Comparison of ENCODE assay signal across 21 cellular contexts in genomic region chr5:149411738-149412519, GRCh38. TPM values are rescaled to one million over a fixed set of nuclear protein-coding genes. Genes with fewer than 3 reads are reported as not detected.
DNase-seq lines count a peak whose midpoint lies in the region; ATAC-seq and TF ChIP-seq lines count a peak whose summit lies in the region.
"Had no signal": no experiment of that assay in that cellular context is flagged by ENCODE, and none has a peak within 500 bp of the region (broad histone marks: within the 10 kb centered on the region; RNA-seq: fewer than 3 reads in every experiment).

No MANE protein-coding gene starts in this region.

- TF ChIP-seq CTCF in heart left ventricle (IDR thresholded peaks at IDR 0.05) = no peak
- TF ChIP-seq CTCF in fibroblast of villous mesenchyme (IDR thresholded peaks at IDR 0.05; ENCODE audit: insufficient read depth, low read depth, low read length) = no peak
- no peak for TF ChIP-seq CTCF in prostate gland (IDR thresholded peaks at IDR 0.05)

- intact Hi-C loops in heart left ventricle (cut with DNase I) = no loop called here
- intact Hi-C loops in left cardiac atrium (cut with DNase I) = no loop called here
- intact Hi-C loops in prostate gland (cut with DNase I) = no loop called here

- H3K27me3 ChIP-seq in heart left ventricle (no peaks in the 10 kb centered on the region), prostate gland (replicated peaks; ENCODE audit: insufficient read depth) (no peaks in the 10 kb centered on the region)
- H3K27me3 ChIP-seq: pancreas, SJCRH30 had no signal

- no peak for TF ChIP-seq POLR2A in heart left ventricle (IDR thresholded peaks at IDR 0.05)
- TF ChIP-seq POLR2A in prostate gland (IDR thresholded peaks at IDR 0.05) = no peak

- H3K36me3 ChIP-seq in heart left ventricle (peaks cover 0 to 52% (median 0%) of the 10 kb centered on the region in 9 donors), prostate gland (no peaks in the 10 kb centered on the region), urinary bladder (ENCODE audit: insufficient read depth) (no peaks in the 10 kb centered on the region)
- H3K36me3 ChIP-seq: pancreas, SJCRH30 had no signal

- peaks cover 0 to 57% (median 26%) of the 10 kb centered on the region in 12 donors for H3K4me1 ChIP-seq in heart left ventricle
- no peaks in the 10 kb centered on the region for H3K4me1 ChIP-seq in prostate gland (replicated peaks)
- H3K4me1 ChIP-seq in urinary bladder (ENCODE audit: insufficient read depth) = no peaks in the 10 kb centered on the region
- H3K4me1 ChIP-seq: pancreas had no signal

- H3K9me3 ChIP-seq in heart left ventricle (no peaks in the 10 kb centered on the region), prostate gland (no peaks in the 10 kb centered on the region)
- H3K9me3 ChIP-seq: pancreas, SJCRH30 had no signal

- DNase-seq in heart left ventricle (no peak), left cardiac atrium (no peak), fibroblast of villous mesenchyme (ENCODE audit: low read depth) (peak; percentile 14), prostate gland (ENCODE audit: low spot score) (no peak), DMS79 treated with DMSO at 0.1 percent for 48 hours (lab: John Stamatoyannopoulos, UW) (no peak)
- DNase-seq: 8988T; activated CD4-positive, alpha-beta T cell treated with anti-CD3 and anti-CD28 coated beads, Interleukin-2, amount 50 U/mL, for 1 hour; activated T-cell treated with anti-CD3 and anti-CD28 coated beads, Interleukin-2, amount 50 U/mL, for 1 hour; CD8-positive, alpha-beta T cell; midbrain; NCI-H1694 treated with DMSO at 0.1 percent for 48 hours; NCI-H510A treated with DMSO at 0.1 percent for 48 hours; pancreas; SJCRH30; stimulated activated naive CD8-positive, alpha-beta T cell treated with anti-CD3 and anti-CD28 coated beads, Interleukin-15, Interleukin-2, amounts not matched to agents 100 U/mL and 50 U/mL, for 24 hours had no signal

- H3K4me3 ChIP-seq in heart left ventricle (peak overlapping the region in 11 of 12 donors; percentile 2 to 72 (median 49)), fibroblast of villous mesenchyme (ENCODE audit: low read depth, low read length) (peak overlapping the region; percentile 87), prostate gland (peak overlapping the region; percentile 37 to 44), urinary bladder (ENCODE audit: low read depth, low read length) (peak overlapping the region; percentile 63)
- H3K4me3 ChIP-seq: SJCRH30 had no signal

- peak overlapping the region; percentile 2 to 97 (median 76) for H3K27ac ChIP-seq in heart left ventricle
- H3K27ac ChIP-seq in prostate gland = peak overlapping the region; percentile 82 to 89
- H3K27ac ChIP-seq in urinary bladder (ENCODE audit: low read depth) = peak overlapping the region; percentile 62
- H3K27ac ChIP-seq: pancreas, SJCRH30 had no signal

- WGBS in heart left ventricle, 4 donors = 82 to 89% (median 83%) methylated on average over 9 of the region's 9 CpGs
- 65% methylated on average over 9 of the region's 9 CpGs for WGBS in prostate gland
- WGBS in urinary bladder = 38% methylated on average over 9 of the region's 9 CpGs

- ATAC-seq in heart left ventricle (no peak), left cardiac atrium (no peak), GM18870 (IDR thresholded peaks at IDR 0.05; ENCODE audit: unreplicated experiment) (no peak), GM21825 (IDR thresholded peaks at IDR 0.05; ENCODE audit: unreplicated experiment) (no peak)
- ATAC-seq: CD8-positive, alpha-beta T cell; stimulated activated naive CD8-positive, alpha-beta T cell treated with anti-CD3 and anti-CD28 coated beads, Interleukin-15, Interleukin-2, amounts not matched to agents 100 U/mL and 50 U/mL, for 24 hours had no signal

RNA-seq across cellular contexts. Expression of gene IL17B, which starts 32.8 kb away (rescaled TPM):
- total RNA-seq in heart left ventricle (under 1 TPM in 2 of 9 donors, not detected in 7; 0.35 to 0.42 TPM), left cardiac atrium (under 1 TPM; 0.44 to 0.89 TPM), fibroblast of villous mesenchyme (1.3 TPM in 1 of 2 replicates, not detected in the other), prostate gland (1 to 10 TPM in 1 of 2 donors, not detected in 1; 9.3 TPM), urinary bladder (8.9 TPM)
- polyA plus RNA-seq in heart left ventricle (under 1 TPM in 1 of 2 donors, not detected in 1; 0.33 TPM), urinary bladder (3.7 TPM)
- total RNA-seq: bronchial epithelial cell; CD8-positive, alpha-beta T cell; glomerular endothelial cell; HT1080; pancreas had no signal
- polyA plus RNA-seq: pancreas had no signal

RNA-seq across cellular contexts. Expression of gene PCYOX1L, which starts 54.1 kb away (rescaled TPM):
- total RNA-seq in heart left ventricle (1 to 10 TPM; 2.3 to 6.8 (median 3.7) TPM), left cardiac atrium (1 to 10 TPM; 5.2 to 5.4 TPM), fibroblast of villous mesenchyme (6.4 and 11.7 TPM in 2 replicates), prostate gland (10 to 100 TPM in 1 of 2 donors, 1 to 10 TPM in 1; 7.7 to 20.7 TPM), urinary bladder (8.1 TPM)
- polyA plus RNA-seq in heart left ventricle (1 to 10 TPM; 2.3 to 6.5 TPM), urinary bladder (7.8 TPM)
